In genomic region chr14:101362529-101363260, GRCh38 we compare ENCODE assay signal across 20 cellular contexts.
A peak's percentile ranks its signal among the peaks of the same experiment; 100 is the strongest.
DNase-seq lines count a peak whose midpoint lies in the region; ATAC-seq and TF ChIP-seq lines count a peak whose summit lies in the region.
"Had no signal": no experiment of that assay in that cellular context is flagged by ENCODE, and none has a peak within 500 bp of the region (broad histone marks: within the 10 kb centered on the region; RNA-seq: fewer than 3 reads in every experiment).

No MANE protein-coding gene starts in this region.

- H3K4me3 Mint-ChIP-seq in activated CD8-positive, alpha-beta memory T cell treated with anti-CD3 and anti-CD28 coated beads, Interleukin-2, amount 10 ng/mL, durations not matched to agents 7 days and 5 days: no peak overlapping the region
- peak overlapping the region; percentile 26 for H3K4me3 Mint-ChIP-seq in neural progenitor cell
- H3K4me3 Mint-ChIP-seq: CD8-positive, alpha-beta memory T cell had no signal

- H3K4me1 ChIP-seq in neural progenitor cell (peaks cover 51% of the 10 kb centered on the region), tibial artery (peaks cover 0 to 26% (median 20%) of the 10 kb centered on the region in 4 donors)
- H3K4me1 ChIP-seq: BE2C had no signal

- no peaks in the 10 kb centered on the region for H3K9me3 Mint-ChIP-seq in activated CD8-positive, alpha-beta memory T cell treated with anti-CD3 and anti-CD28 coated beads, Interleukin-2, amount 10 ng/mL, durations not matched to agents 7 days and 5 days (ENCODE audit: low read depth)
- H3K9me3 Mint-ChIP-seq in neural progenitor cell: peaks cover 19% of the 10 kb centered on the region
- H3K9me3 Mint-ChIP-seq: CD8-positive, alpha-beta memory T cell had no signal

- peaks cover 12% of the 10 kb centered on the region for H4K20me1 ChIP-seq in neural progenitor cell (ENCODE audit: low read depth)

- no peaks in the 10 kb centered on the region for H3K79me2 ChIP-seq in neural progenitor cell (ENCODE audit: low read depth)

- DNase-seq in activated CD8-positive, alpha-beta memory T cell treated with anti-CD3 and anti-CD28 coated beads, Interleukin-2, amount 10 ng/mL, durations not matched to agents 7 days and 5 days: peak; percentile 21
- no peak for DNase-seq in activated CD8-positive, alpha-beta memory T cell treated with anti-CD3 and anti-CD28 coated beads for 24 hours
- DNase-seq in coronary artery (ENCODE audit: low spot score) (peak; percentile 68), neural progenitor cell (ENCODE audit: low spot score) (no peak), tibial artery (no peak), NCI-H69 (lab: John Stamatoyannopoulos, UW) (no peak), NCI-H446 treated with DMSO at 0.1 percent for 48 hours (lab: John Stamatoyannopoulos, UW) (no peak)
- DNase-seq: 8988T; BE2C; CD8-positive, alpha-beta memory T cell; DMS79 treated with DMSO at 0.1 percent for 48 hours; KG1; NCI-H1417 treated with DMSO at 0.1 percent for 48 hours; NCI-H1930; NCI-H510A treated with DMSO at 0.1 percent for 48 hours had no signal

- H3K9ac ChIP-seq in neural progenitor cell: no peak overlapping the region

- no peaks in the 10 kb centered on the region for H3K36me3 Mint-ChIP-seq in activated CD8-positive, alpha-beta memory T cell treated with anti-CD3 and anti-CD28 coated beads, Interleukin-2, amount 10 ng/mL, durations not matched to agents 7 days and 5 days
- peaks cover 2% of the 10 kb centered on the region for H3K36me3 Mint-ChIP-seq in neural progenitor cell
- H3K36me3 Mint-ChIP-seq: CD8-positive, alpha-beta memory T cell had no signal

- H3K27ac Mint-ChIP-seq in activated CD8-positive, alpha-beta memory T cell treated with anti-CD3 and anti-CD28 coated beads, Interleukin-2, amount 10 ng/mL, durations not matched to agents 7 days and 5 days: no peak overlapping the region
- H3K27ac Mint-ChIP-seq in neural progenitor cell: no peak overlapping the region
- H3K27ac Mint-ChIP-seq: CD8-positive, alpha-beta memory T cell had no signal

- H2AFZ ChIP-seq in neural progenitor cell (replicated peaks): no peak overlapping the region

- H3K36me3 ChIP-seq in neural progenitor cell (no peaks in the 10 kb centered on the region), tibial artery (no peaks in the 10 kb centered on the region)
- H3K36me3 ChIP-seq: BE2C had no signal

- no peak overlapping the region for H3K4me2 ChIP-seq in neural progenitor cell

- peaks cover 19% of the 10 kb centered on the region for H3F3A ChIP-seq in neural progenitor cell (ENCODE audit: low read depth)

- intact Hi-C loops in tibial artery (cut with DNase I; ENCODE audit: low total_unique reads): no loop called here

- H3K27me3 ChIP-seq in neural progenitor cell (peaks cover 4% of the 10 kb centered on the region), tibial artery (no peaks in the 10 kb centered on the region)
- H3K27me3 ChIP-seq: BE2C had no signal

- ATAC-seq in activated CD8-positive, alpha-beta memory T cell treated with anti-CD3 and anti-CD28 coated beads, Interleukin-2, amount 10 ng/mL, durations not matched to agents 7 days and 5 days: no peak
- no peak for ATAC-seq in HG02870 (IDR thresholded peaks at IDR 0.05; ENCODE audit: unreplicated experiment)
- ATAC-seq: GM12878, HCT116, Panc1, Right ventricle myocardium inferior had no signal

- peaks cover 18% of the 10 kb centered on the region for H3K27me3 Mint-ChIP-seq in activated CD8-positive, alpha-beta memory T cell treated with anti-CD3 and anti-CD28 coated beads, Interleukin-2, amount 10 ng/mL, durations not matched to agents 7 days and 5 days
- H3K27me3 Mint-ChIP-seq in neural progenitor cell (ENCODE audit: insufficient read depth, low read depth): peaks cover 20% of the 10 kb centered on the region

- no peak for TF ChIP-seq CTCF in coronary artery (IDR thresholded peaks at IDR 0.05)
- TF ChIP-seq CTCF in neural progenitor cell (IDR thresholded peaks at IDR 0.05): no peak
- no peak for TF ChIP-seq CTCF in tibial artery (IDR thresholded peaks at IDR 0.05)

- H3K9me3 ChIP-seq in neural progenitor cell (ENCODE audit: low read depth) (no peaks in the 10 kb centered on the region), tibial artery (no peaks in the 10 kb centered on the region)
- H3K9me3 ChIP-seq: BE2C had no signal

- CTCF ChIA-PET in activated CD8-positive, alpha-beta memory T cell treated with anti-CD3 and anti-CD28 coated beads, Interleukin-2, amount 10 ng/mL, durations not matched to agents 7 days and 5 days (lab: Charles Lee): no interaction called here

- no peak overlapping the region for H3K4me3 ChIP-seq in coronary artery
- no peak overlapping the region for H3K4me3 ChIP-seq in neural progenitor cell
- H3K4me3 ChIP-seq in tibial artery: no peak overlapping the region
- H3K4me3 ChIP-seq: GM12878 had no signal

- no peak overlapping the region for H3K27ac ChIP-seq in coronary artery
- H3K27ac ChIP-seq in neural progenitor cell: no peak overlapping the region
- H3K27ac ChIP-seq in tibial artery: peak overlapping the region; percentile 71 to 87

- H3K4me1 Mint-ChIP-seq in activated CD8-positive, alpha-beta memory T cell treated with anti-CD3 and anti-CD28 coated beads, Interleukin-2, amount 10 ng/mL, durations not matched to agents 7 days and 5 days: no peaks in the 10 kb centered on the region
- peaks cover 65% of the 10 kb centered on the region for H3K4me1 Mint-ChIP-seq in neural progenitor cell
- H3K4me1 Mint-ChIP-seq: CD8-positive, alpha-beta memory T cell had no signal

Comparison
In these comparisons a context has a peak if more than half of its experiments do, and no peak if none do; other contexts are left out.
1. DNase-seq: peak in activated CD8-positive, alpha-beta memory T cell treated with anti-CD3 and anti-CD28 coated beads, Interleukin-2, amount 10 ng/mL, durations not matched to agents 7 days and 5 days (single experiment) and coronary artery (single experiment); none in activated CD8-positive, alpha-beta memory T cell treated with anti-CD3 and anti-CD28 coated beads for 24 hours (single experiment), neural progenitor cell (single experiment), tibial artery (0 of 2), NCI-H69 (single experiment) and NCI-H446 treated with DMSO at 0.1 percent for 48 hours (single experiment).
2. H3K27ac ChIP-seq: peak in tibial artery (2 of 2); none in coronary artery (0 of 2) and neural progenitor cell (single experiment).